ENCODE assay signal across 23 cellular contexts in genomic region chr2:16362611-16363010, GRCh38.
"Had no signal": no experiment of that assay in that cellular context is flagged by ENCODE, and none has a peak within 500 bp of the region (broad histone marks: within the 10 kb centered on the region; RNA-seq: fewer than 3 reads in every experiment).

No MANE protein-coding gene starts in this region.

- H3K4me3 ChIP-seq: colonic mucosa, coronary artery, dorsolateral prefrontal cortex, esophagus muscularis mucosa, esophagus squamous epithelium, gastrocnemius medialis, gastroesophageal sphincter, heart left ventricle, heart right ventricle had no signal

- H3K36me3 ChIP-seq: colonic mucosa, esophagus muscularis mucosa, esophagus squamous epithelium, gastrocnemius medialis, gastroesophageal sphincter, heart left ventricle, heart right ventricle had no signal

- H3K27me3 Mint-ChIP-seq: dendritic cell treated with granulocyte-macrophage colony-stimulating factor and Interleukin-4, amounts not matched to agents 40 ng/mL and 50 ng/mL, for 4 days; effector memory CD8-positive, alpha-beta T cell had no signal

- DNase-seq: colonic mucosa; cortex of kidney; dermis blood vessel endothelial cell; dorsolateral prefrontal cortex; effector CD4-positive, alpha-beta T cell; effector CD8-positive, alpha-beta T cell; effector memory CD4-positive, alpha-beta T cell; effector memory CD8-positive, alpha-beta T cell; endodermal cell; erythroblast; esophagus squamous epithelium; foreskin fibroblast; foreskin keratinocyte; foreskin melanocyte; gastrocnemius medialis; glutamatergic neuron; head of caudate nucleus; heart left ventricle; heart right ventricle had no signal

- H3K27ac Mint-ChIP-seq: dendritic cell treated with granulocyte-macrophage colony-stimulating factor and Interleukin-4, amounts not matched to agents 40 ng/mL and 50 ng/mL, for 4 days; effector memory CD8-positive, alpha-beta T cell; endodermal cell had no signal

- H3K9me3 Mint-ChIP-seq: dendritic cell treated with granulocyte-macrophage colony-stimulating factor and Interleukin-4, amounts not matched to agents 40 ng/mL and 50 ng/mL, for 4 days; effector memory CD8-positive, alpha-beta T cell had no signal

- H3K9me3 ChIP-seq: colonic mucosa, gastrocnemius medialis had no signal

- H3K4me3 Mint-ChIP-seq: dendritic cell treated with granulocyte-macrophage colony-stimulating factor and Interleukin-4, amounts not matched to agents 40 ng/mL and 50 ng/mL, for 4 days; effector memory CD8-positive, alpha-beta T cell; endodermal cell had no signal

- H3K4me1 Mint-ChIP-seq: endodermal cell had no signal

- H3K4me1 ChIP-seq: colonic mucosa, esophagus muscularis mucosa, esophagus squamous epithelium, foreskin keratinocyte, gastrocnemius medialis, gastroesophageal sphincter, heart left ventricle, heart right ventricle had no signal

- H3K27me3 ChIP-seq: colonic mucosa, dorsolateral prefrontal cortex, esophagus muscularis mucosa, esophagus squamous epithelium, foreskin keratinocyte, gastrocnemius medialis, gastroesophageal sphincter, heart left ventricle, heart right ventricle had no signal
